In genomic region chrX:150873616-150874015, GRCh38 we compare ENCODE assay signal across 10 cellular contexts. TPM values are rescaled to one million over a fixed set of nuclear protein-coding genes. Genes with fewer than 3 reads are reported as not detected.
A peak's percentile ranks its signal among the peaks of the same experiment; 100 is the strongest.
DNase-seq lines count a peak whose midpoint lies in the region; ATAC-seq and TF ChIP-seq lines count a peak whose summit lies in the region.
"Had no signal": no experiment of that assay in that cellular context is flagged by ENCODE, and none has a peak within 500 bp of the region (broad histone marks: within the 10 kb centered on the region; RNA-seq: fewer than 3 reads in every experiment).

No MANE protein-coding gene starts in this region.

- H3K36me3 ChIP-seq in MG63: no peaks in the 10 kb centered on the region

- H3K27me3 ChIP-seq in MG63: no peaks in the 10 kb centered on the region

- no peaks in the 10 kb centered on the region for H3K9me3 ChIP-seq in MG63

- peak; percentile 79 for ATAC-seq in GM21423 (IDR thresholded peaks at IDR 0.05; ENCODE audit: unreplicated experiment)

- TF ChIP-seq CTCF in fibroblast of the aortic adventitia (IDR thresholded peaks at IDR 0.05; ENCODE audit: insufficient read depth, low read length): no peak

- DNase-seq in DMS53 treated with DMSO at 0.1 percent for 48 hours (lab: John Stamatoyannopoulos, UW; ENCODE audit: unreplicated experiment) (peak; percentile 83), MG63 (peak; percentile 48), fibroblast of the aortic adventitia (ENCODE audit: low read depth) (peak; percentile 39), midbrain (lab: John Stamatoyannopoulos, UW) (no peak), activated gamma-delta T cell treated with Interleukin-2 at 50 U/mL for 16 hours (no peak), NCI-H2081 treated with DMSO at 0.1 percent for 48 hours (lab: John Stamatoyannopoulos, UW) (no peak), superior temporal gyrus (ENCODE audit: extremely low spot score) (no peak)
- DNase-seq: activated T-cell treated with anti-CD3 and anti-CD28 coated beads, Interleukin-2, amount 50 U/mL, for 4 hours; GDM1 had no signal

- no peak overlapping the region for H3K4me3 ChIP-seq in MG63
- H3K4me3 ChIP-seq in fibroblast of the aortic adventitia (ENCODE audit: low read depth, low read length): no peak overlapping the region

RNA-seq across cellular contexts. Expression of gene CD99L2, which starts 24.9 kb away (rescaled TPM):
- 39.1 and 54.7 TPM in 2 replicates for total RNA-seq in MG63 (2014; rRNA removed; shearing (Covaris generic); ENCODE audit: low replicate concordance)
- total RNA-seq in fibroblast of the aortic adventitia (ENCODE audit: low replicate concordance): 46.9 and 71.1 TPM in 2 replicates

Comparison
In these comparisons a context has a peak if more than half of its experiments do, and no peak if none do; other contexts are left out.
1. DNase-seq: peak in DMS53 treated with DMSO at 0.1 percent for 48 hours (single experiment), MG63 (single experiment) and fibroblast of the aortic adventitia (single experiment); none in midbrain (single experiment), activated gamma-delta T cell treated with Interleukin-2 at 50 U/mL for 16 hours (single experiment), NCI-H2081 treated with DMSO at 0.1 percent for 48 hours (single experiment) and superior temporal gyrus (single experiment).